Comparison of ENCODE assay signal across 8 cellular contexts in genomic region chr1:18875107-18875795, GRCh38. TPM values are rescaled to one million over a fixed set of nuclear protein-coding genes. Genes with fewer than 3 reads are reported as not detected.
DNase-seq lines count a peak whose midpoint lies in the region; ATAC-seq lines count a peak whose summit lies in the region.

No MANE protein-coding gene starts in this region.

- DNase-seq in AG08396 (ENCODE audit: low spot score) = peak; percentile 93
- peak; percentile 84 for DNase-seq in GM23248
- peak; percentile 43 for DNase-seq in NCI-H69 (lab: John Stamatoyannopoulos, UW)
- peak; percentile 84 for DNase-seq in activated CD4-positive, alpha-beta memory T cell treated with anti-CD3 and anti-CD28 coated beads for 36 hours
- DNase-seq in ecto neural progenitor cell (ENCODE audit: low spot score) = peak; percentile 93
- DNase-seq in lung microvascular endothelial cell (ENCODE audit: low read depth in 2 of 2) = peak; percentile 89 to 91
- DNase-seq in stimulated activated CD4-positive, alpha-beta T cell treated with anti-CD3 and anti-CD28 coated beads, TNF-alpha, amount 100 ng/mL, for 48 hours (ENCODE audit: low read depth in 3 of 3) = peak; percentile 41 to 62 (median 60)

- H3K4me1 Mint-ChIP-seq in activated CD4-positive, alpha-beta memory T cell treated with anti-CD3 and anti-CD28 coated beads for 36 hours (ENCODE audit: low read depth) = no peaks in the 10 kb centered on the region

- CTCF ChIA-PET in activated CD4-positive, alpha-beta memory T cell treated with anti-CD3 and anti-CD28 coated beads for 36 hours (lab: Charles Lee) = interaction anchor here (0.6 to 4.4 kb wide), 18 partner anchors 9 to 576 kb away, joined by 3 to 34 read pairs (median 4); no protein-coding TSS in a partner anchor

- no peak overlapping the region for H3K27ac Mint-ChIP-seq in activated CD4-positive, alpha-beta memory T cell treated with anti-CD3 and anti-CD28 coated beads for 36 hours

- no peaks in the 10 kb centered on the region for H3K36me3 Mint-ChIP-seq in activated CD4-positive, alpha-beta memory T cell treated with anti-CD3 and anti-CD28 coated beads for 36 hours

- WGBS in GM23248 (ENCODE audit: low coverage in 1 of 2, low lambda C conversion rate in 2 of 2, missing lambda C conversion rate in 2 of 2), 2 experiments = 26% methylated on average over 20 of the region's 20 CpGs

- no peak overlapping the region for H3K9ac ChIP-seq in GM23248

- H3K36me3 ChIP-seq in GM23248 (ENCODE audit: low read depth) = no peaks in the 10 kb centered on the region

- no peak for ATAC-seq in GM19328 (IDR thresholded peaks at IDR 0.05; ENCODE audit: unreplicated experiment)

- intact Hi-C loops in activated CD4-positive, alpha-beta memory T cell treated with anti-CD3 and anti-CD28 coated beads for 36 hours (cut with micrococcal nuclease) = loop anchor here (2.0 kb wide), 1 partner anchor 278 kb away; no protein-coding TSS in a partner anchor

- H3K4me3 Mint-ChIP-seq in activated CD4-positive, alpha-beta memory T cell treated with anti-CD3 and anti-CD28 coated beads for 36 hours = no peak overlapping the region

- H3K27me3 ChIP-seq in GM23248 (replicated peaks; ENCODE audit: insufficient read depth) = no peaks in the 10 kb centered on the region

- no peaks in the 10 kb centered on the region for H3K9me3 ChIP-seq in GM23248 (ENCODE audit: low read depth)

- no peaks in the 10 kb centered on the region for H3K79me2 ChIP-seq in GM23248 (ENCODE audit: insufficient read depth)

- H3K9me3 Mint-ChIP-seq in activated CD4-positive, alpha-beta memory T cell treated with anti-CD3 and anti-CD28 coated beads for 36 hours = no peaks in the 10 kb centered on the region

- in situ Hi-C loops in GM23248 (cut with MboI) = no loop called here

- H3K27ac ChIP-seq in GM23248 = no peak overlapping the region

- no peak overlapping the region for H2AFZ ChIP-seq in GM23248

- H3K27me3 Mint-ChIP-seq in activated CD4-positive, alpha-beta memory T cell treated with anti-CD3 and anti-CD28 coated beads for 36 hours = no peaks in the 10 kb centered on the region

- H3K4me2 ChIP-seq in GM23248 (ENCODE audit: unreplicated experiment) = no peak overlapping the region

- H3K4me1 ChIP-seq in GM23248 (ENCODE audit: insufficient read depth) = no peaks in the 10 kb centered on the region

- no peak overlapping the region for H3K4me3 ChIP-seq in GM23248

- H4K20me1 ChIP-seq in GM23248 (ENCODE audit: insufficient read depth) = no peaks in the 10 kb centered on the region

- no peaks in the 10 kb centered on the region for H3K9me2 ChIP-seq in GM23248 (ENCODE audit: insufficient read depth)

- no peaks in the 10 kb centered on the region for H3F3A ChIP-seq in GM23248 (ENCODE audit: insufficient read depth)

- POLR2A ChIA-PET in activated CD4-positive, alpha-beta memory T cell treated with anti-CD3 and anti-CD28 coated beads for 36 hours (lab: Charles Lee) = interaction anchor here (0.9 kb wide), 1 partner anchor 363 kb away, joined by 3 read pairs; no protein-coding TSS in a partner anchor

RNA-seq across cellular contexts. Expression of gene TAS1R2, which starts 15.8 kb away (rescaled TPM):
- total RNA-seq in GM23248 (2014; rRNA removed; shearing (Covaris generic)) = not detected in 2 replicates
- polyA plus RNA-seq in GM23248 (2016; fragmentation: Nextera tagmentation; extraction: Ambion mirVana) = not detected in 2 replicates
- not detected for total RNA-seq in activated CD4-positive, alpha-beta memory T cell treated with anti-CD3 and anti-CD28 coated beads for 36 hours
- not detected in 2 replicates for total RNA-seq in lung microvascular endothelial cell

RNA-seq across cellular contexts. Expression of gene ALDH4A1, which starts 27.1 kb away (rescaled TPM):
- 13.3 and 26.4 TPM in 2 replicates for total RNA-seq in GM23248 (2014; rRNA removed; shearing (Covaris generic))
- 10.9 and 11.2 TPM in 2 replicates for polyA plus RNA-seq in GM23248 (2016; fragmentation: Nextera tagmentation; extraction: Ambion mirVana)
- total RNA-seq in activated CD4-positive, alpha-beta memory T cell treated with anti-CD3 and anti-CD28 coated beads for 36 hours = 1 to 10 TPM; 7.2 to 7.3 TPM
- 11.8 and 14.7 TPM in 2 replicates for total RNA-seq in lung microvascular endothelial cell

Comparison
In these comparisons a context has a peak if more than half of its experiments do, and no peak if none do; other contexts are left out.
1. DNase-seq: peak in every context shown above with its lines; median percentile 93 in AG08396; 93 in ecto neural progenitor cell; 90 in lung microvascular endothelial cell; 84 in GM23248; 84 in activated CD4-positive, alpha-beta memory T cell treated with anti-CD3 and anti-CD28 coated beads for 36 hours; 60 in stimulated activated CD4-positive, alpha-beta T cell treated with anti-CD3 and anti-CD28 coated beads, TNF-alpha, amount 100 ng/mL, for 48 hours; 43 in NCI-H69.